ENCODE assay signal across 22 cellular contexts in genomic region chr11:75780888-75781287, GRCh38.
"Had no signal": no experiment of that assay in that cellular context is flagged by ENCODE, and none has a peak within 500 bp of the region (broad histone marks: within the 10 kb centered on the region; RNA-seq: fewer than 3 reads in every experiment).

No MANE protein-coding gene starts in this region.

- ATAC-seq: foreskin keratinocyte; mucosa of descending colon; naive thymus-derived CD8-positive, alpha-beta T cell; right lobe of liver; stimulated activated naive B cell treated with anti-CD40 and anti-IgM and Interleukin-4, amounts not matched to agents 10 μg/mL and 1 μg/mL and 100 μg/mL, for 72 hours; stimulated activated naive CD8-positive, alpha-beta T cell treated with anti-CD3 and anti-CD28 coated beads, Interleukin-15, amount 100 ng/mL, for 72 hours had no signal

- H3K36me3 ChIP-seq: colonic mucosa, neural progenitor cell, tibial nerve had no signal

- H2AFZ ChIP-seq: hepatocyte, neural progenitor cell, parathyroid adenoma had no signal

- H3K27me3 Mint-ChIP-seq: naive thymus-derived CD8-positive, alpha-beta T cell; stimulated activated naive B cell treated with anti-CD40 and anti-IgM and Interleukin-4, amounts not matched to agents 10 μg/mL and 1 μg/mL and 100 μg/mL, for 72 hours; stimulated activated naive CD8-positive, alpha-beta T cell treated with anti-CD3 and anti-CD28 coated beads, Interleukin-15, amount 100 ng/mL, for 72 hours had no signal

- H3K36me3 Mint-ChIP-seq: naive thymus-derived CD8-positive, alpha-beta T cell; neural progenitor cell had no signal

- H3K4me1 Mint-ChIP-seq: neural progenitor cell had no signal

- H3K9ac ChIP-seq: neural progenitor cell, parathyroid adenoma had no signal

- H3K4me1 ChIP-seq: colonic mucosa, foreskin keratinocyte, neural progenitor cell, parathyroid adenoma, psoas muscle, tibial nerve had no signal

- H3K27ac ChIP-seq: colonic mucosa, foreskin keratinocyte, hepatocyte, neural progenitor cell, parathyroid adenoma, psoas muscle, testis, tibial nerve had no signal

- DNase-seq: colonic mucosa; dermis blood vessel endothelial cell; erythroblast; foreskin keratinocyte; head of caudate nucleus; naive thymus-derived CD8-positive, alpha-beta T cell; occipital lobe; psoas muscle; retina; stimulated activated CD4-positive, alpha-beta T cell treated with anti-CD3 and anti-CD28 coated beads, Interleukin-15, amount 100 ng/mL, for 24 hours; stimulated activated CD4-positive, alpha-beta T cell treated with anti-CD3 and anti-CD28 coated beads, Interleukin-1b, Interleukin-23, amount 100 ng/mL, for 48 hours; stimulated activated CD4-positive, alpha-beta T cell treated with anti-CD3 and anti-CD28 coated beads, Interleukin-4, amount 100 ng/mL, for 24 hours; stimulated activated naive B cell treated with anti-CD40 and anti-IgM and Interleukin-4, amounts not matched to agents 10 μg/mL and 1 μg/mL and 100 μg/mL, for 72 hours; stimulated activated naive CD8-positive, alpha-beta T cell treated with anti-CD3 and anti-CD28 coated beads, Interleukin-15, amount 100 ng/mL, for 72 hours; testis had no signal

- H3K27ac Mint-ChIP-seq: neural progenitor cell; stimulated activated naive B cell treated with anti-CD40 and anti-IgM and Interleukin-4, amounts not matched to agents 10 μg/mL and 1 μg/mL and 100 μg/mL, for 72 hours; stimulated activated naive CD8-positive, alpha-beta T cell treated with anti-CD3 and anti-CD28 coated beads, Interleukin-15, amount 100 ng/mL, for 72 hours had no signal

- H3K27me3 ChIP-seq: colonic mucosa, foreskin keratinocyte, hepatocyte, neural progenitor cell, right lobe of liver, testis, tibial nerve had no signal

- FAIRE-seq: endothelial cell of umbilical vein had no signal

- H3K4me3 Mint-ChIP-seq: naive thymus-derived CD8-positive, alpha-beta T cell; neural progenitor cell; stimulated activated naive B cell treated with anti-CD40 and anti-IgM and Interleukin-4, amounts not matched to agents 10 μg/mL and 1 μg/mL and 100 μg/mL, for 72 hours; stimulated activated naive CD8-positive, alpha-beta T cell treated with anti-CD3 and anti-CD28 coated beads, Interleukin-15, amount 100 ng/mL, for 72 hours had no signal

- H3K4me3 ChIP-seq: colonic mucosa, hepatocyte, mucosa of descending colon, neural progenitor cell, psoas muscle, right lobe of liver, testis, tibial nerve had no signal

- H3K4me2 ChIP-seq: hepatocyte, neural progenitor cell had no signal

- H3K79me2 ChIP-seq: hepatocyte, parathyroid adenoma had no signal

- H3K9me3 ChIP-seq: colonic mucosa, mucosa of descending colon, psoas muscle, right lobe of liver, testis, tibial nerve had no signal

- H3K9me3 Mint-ChIP-seq: naive thymus-derived CD8-positive, alpha-beta T cell; neural progenitor cell; stimulated activated naive B cell treated with anti-CD40 and anti-IgM and Interleukin-4, amounts not matched to agents 10 μg/mL and 1 μg/mL and 100 μg/mL, for 72 hours; stimulated activated naive CD8-positive, alpha-beta T cell treated with anti-CD3 and anti-CD28 coated beads, Interleukin-15, amount 100 ng/mL, for 72 hours had no signal
